In genomic region chr2:134668821-134669220, GRCh38 we compare ENCODE assay signal across 12 cellular contexts. TPM values are rescaled to one million over a fixed set of nuclear protein-coding genes. Genes with fewer than 3 reads are reported as not detected.
DNase-seq lines count a peak whose midpoint lies in the region; ATAC-seq, FAIRE-seq and TF ChIP-seq lines count a peak whose summit lies in the region.
"Had no signal": no experiment of that assay in that cellular context is flagged by ENCODE, and none has a peak within 500 bp of the region (broad histone marks: within the 10 kb centered on the region; RNA-seq: fewer than 3 reads in every experiment).

No MANE protein-coding gene starts in this region.

- H3K4me1 ChIP-seq in K562 (replicated peaks in 1 of 2; ENCODE audit: control insufficient read depth in 2 of 2, insufficient read depth in 2 of 2, low read length in 2 of 2) = no peaks in the 10 kb centered on the region
- no peaks in the 10 kb centered on the region for H3K4me1 ChIP-seq in foreskin keratinocyte

- H3K4me3 ChIP-seq in K562 = no peak overlapping the region
- H3K4me3 ChIP-seq: ovary had no signal

- H3K27ac ChIP-seq in K562 (ENCODE audit: extremely low read depth, low read depth, low read length) (no peak overlapping the region), foreskin keratinocyte (no peak overlapping the region)

- H3K27me3 Mint-ChIP-seq in activated CD4-positive, alpha-beta T cell treated with anti-CD3 and anti-CD28 coated beads for 36 hours = peaks cover 9% of the 10 kb centered on the region

- H3K9ac ChIP-seq in K562 (ENCODE audit: insufficient read depth in 1 of 2, low read depth in 2 of 2, low read length in 2 of 2) = no peak overlapping the region

- intact Hi-C loops in activated CD4-positive, alpha-beta T cell treated with anti-CD3 and anti-CD28 coated beads for 36 hours (cut with DNase I, micrococcal nuclease) = loop anchor here (2.0 to 10.0 kb wide), 5 partner anchors 14 to 544 kb away; partner anchors contain the start of genes CCNT2 (in 1 of the 2) and RAB3GAP1 (in 1 of the 2)
- intact Hi-C loops in K562 (cut with micrococcal nuclease) = no loop called here

- no peak for FAIRE-seq in K562 (lab: Jason Lieb, UNC)
- FAIRE-seq: endothelial cell of umbilical vein, GM18507 had no signal

- DNase-seq in activated CD4-positive, alpha-beta T cell treated with anti-CD3 and anti-CD28 coated beads for 36 hours = peak; percentile 89
- DNase-seq in K562 (ENCODE audit: extremely low read depth in 1 of 4, low spot score in 3 of 4) = no peak
- peak; percentile 46 to 69 for DNase-seq in stimulated activated CD8-positive, alpha-beta memory T cell treated with anti-CD3 and anti-CD28 coated beads, Interleukin-2, amount 100 ng/mL, for 1 hour (ENCODE audit: low read depth in 2 of 2)
- DNase-seq in foreskin keratinocyte = no peak
- DNase-seq in NCI-H1105 treated with DMSO at 0.1 percent for 48 hours (lab: John Stamatoyannopoulos, UW) = no peak
- DNase-seq: NCI-H524 treated with DMSO at 0.1 percent for 48 hours had no signal

- BruUV-seq in K562 (replicated peaks; lab: Mats Ljungman, UMichigan) = no TSS peak

- TF ChIP-seq POLR2A in K562 (conservative IDR thresholded peaks at IDR 0.05) = no peak

- no peak overlapping the region for H3K4me3 Mint-ChIP-seq in activated CD4-positive, alpha-beta T cell treated with anti-CD3 and anti-CD28 coated beads for 36 hours

- H3K9me3 Mint-ChIP-seq in activated CD4-positive, alpha-beta T cell treated with anti-CD3 and anti-CD28 coated beads for 36 hours (ENCODE audit: low read depth) = no peaks in the 10 kb centered on the region

- no peak overlapping the region for H3K4me2 ChIP-seq in K562 (ENCODE audit: insufficient read depth, low read length)

- in situ Hi-C loops in K562 (cut with MboI) = no loop called here

- no peak for TF ChIP-seq CTCF in K562 (IDR thresholded peaks at IDR 0.05 in 2 of 3, conservative IDR thresholded peaks at IDR 0.05 in 1 of 3; ENCODE audit: insufficient read depth in 2 of 3, low read depth in 1 of 3, low read length in 3 of 3)
- TF ChIP-seq CTCF in foreskin keratinocyte (conservative IDR thresholded peaks at IDR 0.05) = no peak

- H3K27ac Mint-ChIP-seq in activated CD4-positive, alpha-beta T cell treated with anti-CD3 and anti-CD28 coated beads for 36 hours = peak overlapping the region; percentile 32

- no peaks in the 10 kb centered on the region for H3K36me3 ChIP-seq in K562 (ENCODE audit: control insufficient read depth, insufficient read depth, low read length)
- H3K36me3 ChIP-seq: ovary had no signal

- CTCF ChIA-PET in activated CD4-positive, alpha-beta T cell treated with anti-CD3 and anti-CD28 coated beads for 36 hours (lab: Charles Lee) = interaction anchor here (0.6 to 1.0 kb wide), 3 partner anchors 8 to 263 kb away, joined by 3 to 5 read pairs (median 3); no protein-coding TSS in a partner anchor
- CTCF ChIA-PET in K562 (lab: Yijun Ruan, JAX; ENCODE audit: low intra/inter-chr PET ratio) = no interaction called here

- H3K9me3 ChIP-seq in K562 (replicated peaks; ENCODE audit: control insufficient read depth, insufficient read depth, low read depth, low read length) = no peaks in the 10 kb centered on the region
- H3K9me3 ChIP-seq: ovary had no signal

- H2AFZ ChIP-seq in K562 (ENCODE audit: low read depth, low read length) = no peak overlapping the region

- POLR2A ChIA-PET in activated CD4-positive, alpha-beta T cell treated with anti-CD3 and anti-CD28 coated beads for 36 hours (lab: Charles Lee) = interaction anchor here (0.6 to 1.0 kb wide), 3 partner anchors 8 to 436 kb away, joined by 3 to 4 read pairs (median 3); no protein-coding TSS in a partner anchor
- POLR2A ChIA-PET in K562 (lab: Yijun Ruan, JAX) = interaction anchor here (0.6 to 1.3 kb wide), 2 partner anchors 10 to 126 kb away, joined by 5 read pairs; no protein-coding TSS in a partner anchor

- TF ChIP-seq RAD21 in K562 (CRISPR knock-in tag; conservative IDR thresholded peaks at IDR 0.05 in 1 of 2, IDR thresholded peaks at IDR 0.05 in 1 of 2) = no peak

- H3K4me1 Mint-ChIP-seq in activated CD4-positive, alpha-beta T cell treated with anti-CD3 and anti-CD28 coated beads for 36 hours = peaks cover 67% of the 10 kb centered on the region

- no peaks in the 10 kb centered on the region for H4K20me1 ChIP-seq in K562 (replicated peaks; ENCODE audit: control insufficient read depth, insufficient read depth, low read length)

- peak; percentile 59 for ATAC-seq in GM21723 (IDR thresholded peaks at IDR 0.05; ENCODE audit: unreplicated experiment)
- peak; percentile 92 for ATAC-seq in activated CD4-positive, alpha-beta T cell treated with anti-CD3 and anti-CD28 coated beads for 36 hours
- ATAC-seq in K562 = no peak
- ATAC-seq in foreskin keratinocyte = no peak
- ATAC-seq in HG03095 (IDR thresholded peaks at IDR 0.05; ENCODE audit: unreplicated experiment) = no peak
- no peak for ATAC-seq in GM18861 (IDR thresholded peaks at IDR 0.05; ENCODE audit: unreplicated experiment)

- H3K79me2 ChIP-seq in K562 (ENCODE audit: control insufficient read depth, insufficient read depth, low read length) = no peaks in the 10 kb centered on the region

- 2% methylated on average over 7 of the region's 7 CpGs for WGBS in K562 (ENCODE audit: insufficient coverage, low coverage, missing lambda C conversion rate)

- no peaks in the 10 kb centered on the region for H3K9me1 ChIP-seq in K562 (ENCODE audit: control insufficient read depth, insufficient read depth, low read length)

- H3K36me3 Mint-ChIP-seq in activated CD4-positive, alpha-beta T cell treated with anti-CD3 and anti-CD28 coated beads for 36 hours (ENCODE audit: low read depth) = no peaks in the 10 kb centered on the region

- no peak for TF ChIP-seq EP300 in K562 (IDR thresholded peaks at IDR 0.05; ENCODE audit: low read length)

- H3K27me3 ChIP-seq in K562 (ENCODE audit: control insufficient read depth in 2 of 2, insufficient read depth in 2 of 2, low read length in 2 of 2) (peaks cover 3% of the 10 kb centered on the region in 2 experiments; a peak in 3 of 5 replicates), foreskin keratinocyte (no peaks in the 10 kb centered on the region)
- H3K27me3 ChIP-seq: ovary had no signal

TF ChIP-seq in K562, 482 proteins besides CTCF, POLR2A, EP300 and RAD21 (continues in another document):
- TF ChIP-seq ZNF57 (CRISPR knock-in tag; IDR thresholded peaks at IDR 0.05) = no peak
- TF ChIP-seq PTRF (tag; IDR thresholded peaks at IDR 0.05) = no peak
- TF ChIP-seq CHD4 (IDR thresholded peaks at IDR 0.05; ENCODE audit: insufficient read depth, insufficient replicate concordance, low read depth, low read length, poor library complexity, severe bottlenecking) = no peak
- TF ChIP-seq MXI1 (IDR thresholded peaks at IDR 0.05; ENCODE audit: low read depth, low read length) = no peak

RNA-seq across cellular contexts. Expression of gene TMEM163, which starts 50.0 kb away (rescaled TPM):
- under 1 TPM in 1 of 2 experiments, not detected in 1; 0.11 TPM for total RNA-seq in activated CD4-positive, alpha-beta T cell treated with anti-CD3 and anti-CD28 coated beads for 36 hours
- total RNA-seq in K562 (2011; cell fraction: chromatin; rRNA removed; ENCODE audit: low replicate concordance) = 0.46 TPM in 1 of 2 replicates, not detected in the other
- total RNA-seq in K562 (2011; cell fraction: nucleolus; rRNA removed) = 0.50 TPM in 1 of 2 replicates, not detected in the other
- 0.29 and 0.69 TPM in 2 replicates for total RNA-seq in K562 (2011; cell fraction: nucleoplasm; rRNA removed)
- total RNA-seq in K562 (2014; rRNA removed) = 0.12 TPM in 1 of 2 replicates, not detected in the other
- total RNA-seq in K562 (2014; rRNA removed; fragmentation: Illumina TruSeq; extraction: Trizol) = 0.10 TPM in 1 of 2 replicates, not detected in the other
- total RNA-seq in K562 (2015; rRNA removed; fragmentation: Illumina TruSeq; extraction: Trizol) = 0.08 TPM in 1 of 2 replicates, not detected in the other
- total RNA-seq in K562 (2021) = 0.11 and 0.16 TPM in 2 replicates
- 0.51 and 0.68 TPM in 2 replicates for polyA plus RNA-seq in K562 (2011; rRNA removed)
- polyA plus RNA-seq in K562 (2011; cell fraction: cytosol; rRNA removed) = 0.52 and 0.60 TPM in 2 replicates
- 0.98 and 1.0 TPM in 2 replicates for polyA plus RNA-seq in K562 (2011; cell fraction: nucleus; rRNA removed)
- polyA plus RNA-seq in K562 (2012) = 0.30 and 0.53 TPM in 2 replicates
- 0.18 and 0.19 TPM in 2 replicates for polyA plus RNA-seq in K562 (2014; fragmentation: Illumina TruSeq; extraction: Trizol)
- polyA plus RNA-seq in K562 (2014; fragmentation: Nextera tagmentation; extraction: Ambion mirVana) = under 1 TPM; 0.10 to 0.15 TPM
- 0.04 TPM in 1 of 2 replicates, not detected in the other for polyA plus RNA-seq in K562 (2014; rRNA removed)
- polyA minus RNA-seq in K562 (2011; rRNA and poly(A)+ RNA removed) = 0.39 and 0.54 TPM in 2 replicates
- 0.57 TPM in 1 of 2 replicates, not detected in the other for polyA minus RNA-seq in K562 (2011; cell fraction: cytosol; rRNA and poly(A)+ RNA removed)
- polyA minus RNA-seq in K562 (2011; cell fraction: nucleus; rRNA and poly(A)+ RNA removed) = 0.40 and 0.44 TPM in 2 replicates
- total RNA-seq in foreskin keratinocyte = not detected in 2 replicates
- polyA plus RNA-seq in foreskin keratinocyte = not detected in 2 replicates

Comparison
In these comparisons a context has a peak if more than half of its experiments do, and no peak if none do; other contexts are left out.
1. ATAC-seq: peak in GM21723 (single experiment) and activated CD4-positive, alpha-beta T cell treated with anti-CD3 and anti-CD28 coated beads for 36 hours (single experiment); none in K562 (single experiment), foreskin keratinocyte (single experiment), HG03095 (single experiment) and GM18861 (single experiment).
2. DNase-seq: peak in activated CD4-positive, alpha-beta T cell treated with anti-CD3 and anti-CD28 coated beads for 36 hours (single experiment) and stimulated activated CD8-positive, alpha-beta memory T cell treated with anti-CD3 and anti-CD28 coated beads, Interleukin-2, amount 100 ng/mL, for 1 hour (2 of 2); none in K562 (0 of 4), foreskin keratinocyte (0 of 2) and NCI-H1105 treated with DMSO at 0.1 percent for 48 hours (single experiment).